Comparison of ENCODE assay signal across 1 cellular context in the genomic region with DNA sequence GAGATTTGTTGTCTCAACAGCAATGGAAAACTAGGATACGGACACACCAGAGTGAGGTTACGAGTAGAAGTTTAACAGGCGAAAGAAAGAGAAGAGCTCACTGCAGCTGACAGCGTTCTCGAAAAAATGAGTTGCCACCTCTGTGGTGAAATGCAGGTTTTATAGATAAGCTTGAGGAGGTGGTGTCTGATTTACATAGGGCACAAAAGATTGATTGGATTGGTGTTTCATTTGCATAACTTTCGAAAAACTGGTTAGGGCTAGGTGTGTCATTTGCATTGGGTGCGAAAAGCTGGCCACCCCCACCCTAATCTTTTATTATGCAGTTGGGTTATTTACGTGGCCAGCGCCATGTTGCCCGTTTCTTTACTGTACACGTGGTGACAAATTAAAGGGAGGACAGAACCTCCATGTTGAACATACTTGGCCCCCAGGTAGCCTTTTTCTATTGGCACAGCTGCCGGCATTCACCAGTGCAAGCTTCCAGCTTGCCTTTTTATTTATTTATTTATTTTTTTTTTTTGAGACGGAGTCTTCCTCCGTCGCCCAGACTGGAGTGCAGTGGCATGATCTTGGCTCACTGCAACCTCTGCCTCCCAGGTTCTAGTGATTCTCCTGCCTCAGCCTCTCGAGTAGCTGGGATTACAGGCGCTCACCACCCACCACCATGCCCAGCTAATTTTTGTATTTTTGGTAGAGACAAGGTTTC.
A peak's percentile ranks its signal among the peaks of the same experiment; 100 is the strongest.
TF ChIP-seq lines count a peak whose summit lies in the region.

No MANE protein-coding gene starts in this region.

TF ChIP-seq in K562, 482 proteins besides CTCF, POLR2A, EP300 and RAD21 (continued from another document and continues in another):
- TF ChIP-seq, protein P1, sequence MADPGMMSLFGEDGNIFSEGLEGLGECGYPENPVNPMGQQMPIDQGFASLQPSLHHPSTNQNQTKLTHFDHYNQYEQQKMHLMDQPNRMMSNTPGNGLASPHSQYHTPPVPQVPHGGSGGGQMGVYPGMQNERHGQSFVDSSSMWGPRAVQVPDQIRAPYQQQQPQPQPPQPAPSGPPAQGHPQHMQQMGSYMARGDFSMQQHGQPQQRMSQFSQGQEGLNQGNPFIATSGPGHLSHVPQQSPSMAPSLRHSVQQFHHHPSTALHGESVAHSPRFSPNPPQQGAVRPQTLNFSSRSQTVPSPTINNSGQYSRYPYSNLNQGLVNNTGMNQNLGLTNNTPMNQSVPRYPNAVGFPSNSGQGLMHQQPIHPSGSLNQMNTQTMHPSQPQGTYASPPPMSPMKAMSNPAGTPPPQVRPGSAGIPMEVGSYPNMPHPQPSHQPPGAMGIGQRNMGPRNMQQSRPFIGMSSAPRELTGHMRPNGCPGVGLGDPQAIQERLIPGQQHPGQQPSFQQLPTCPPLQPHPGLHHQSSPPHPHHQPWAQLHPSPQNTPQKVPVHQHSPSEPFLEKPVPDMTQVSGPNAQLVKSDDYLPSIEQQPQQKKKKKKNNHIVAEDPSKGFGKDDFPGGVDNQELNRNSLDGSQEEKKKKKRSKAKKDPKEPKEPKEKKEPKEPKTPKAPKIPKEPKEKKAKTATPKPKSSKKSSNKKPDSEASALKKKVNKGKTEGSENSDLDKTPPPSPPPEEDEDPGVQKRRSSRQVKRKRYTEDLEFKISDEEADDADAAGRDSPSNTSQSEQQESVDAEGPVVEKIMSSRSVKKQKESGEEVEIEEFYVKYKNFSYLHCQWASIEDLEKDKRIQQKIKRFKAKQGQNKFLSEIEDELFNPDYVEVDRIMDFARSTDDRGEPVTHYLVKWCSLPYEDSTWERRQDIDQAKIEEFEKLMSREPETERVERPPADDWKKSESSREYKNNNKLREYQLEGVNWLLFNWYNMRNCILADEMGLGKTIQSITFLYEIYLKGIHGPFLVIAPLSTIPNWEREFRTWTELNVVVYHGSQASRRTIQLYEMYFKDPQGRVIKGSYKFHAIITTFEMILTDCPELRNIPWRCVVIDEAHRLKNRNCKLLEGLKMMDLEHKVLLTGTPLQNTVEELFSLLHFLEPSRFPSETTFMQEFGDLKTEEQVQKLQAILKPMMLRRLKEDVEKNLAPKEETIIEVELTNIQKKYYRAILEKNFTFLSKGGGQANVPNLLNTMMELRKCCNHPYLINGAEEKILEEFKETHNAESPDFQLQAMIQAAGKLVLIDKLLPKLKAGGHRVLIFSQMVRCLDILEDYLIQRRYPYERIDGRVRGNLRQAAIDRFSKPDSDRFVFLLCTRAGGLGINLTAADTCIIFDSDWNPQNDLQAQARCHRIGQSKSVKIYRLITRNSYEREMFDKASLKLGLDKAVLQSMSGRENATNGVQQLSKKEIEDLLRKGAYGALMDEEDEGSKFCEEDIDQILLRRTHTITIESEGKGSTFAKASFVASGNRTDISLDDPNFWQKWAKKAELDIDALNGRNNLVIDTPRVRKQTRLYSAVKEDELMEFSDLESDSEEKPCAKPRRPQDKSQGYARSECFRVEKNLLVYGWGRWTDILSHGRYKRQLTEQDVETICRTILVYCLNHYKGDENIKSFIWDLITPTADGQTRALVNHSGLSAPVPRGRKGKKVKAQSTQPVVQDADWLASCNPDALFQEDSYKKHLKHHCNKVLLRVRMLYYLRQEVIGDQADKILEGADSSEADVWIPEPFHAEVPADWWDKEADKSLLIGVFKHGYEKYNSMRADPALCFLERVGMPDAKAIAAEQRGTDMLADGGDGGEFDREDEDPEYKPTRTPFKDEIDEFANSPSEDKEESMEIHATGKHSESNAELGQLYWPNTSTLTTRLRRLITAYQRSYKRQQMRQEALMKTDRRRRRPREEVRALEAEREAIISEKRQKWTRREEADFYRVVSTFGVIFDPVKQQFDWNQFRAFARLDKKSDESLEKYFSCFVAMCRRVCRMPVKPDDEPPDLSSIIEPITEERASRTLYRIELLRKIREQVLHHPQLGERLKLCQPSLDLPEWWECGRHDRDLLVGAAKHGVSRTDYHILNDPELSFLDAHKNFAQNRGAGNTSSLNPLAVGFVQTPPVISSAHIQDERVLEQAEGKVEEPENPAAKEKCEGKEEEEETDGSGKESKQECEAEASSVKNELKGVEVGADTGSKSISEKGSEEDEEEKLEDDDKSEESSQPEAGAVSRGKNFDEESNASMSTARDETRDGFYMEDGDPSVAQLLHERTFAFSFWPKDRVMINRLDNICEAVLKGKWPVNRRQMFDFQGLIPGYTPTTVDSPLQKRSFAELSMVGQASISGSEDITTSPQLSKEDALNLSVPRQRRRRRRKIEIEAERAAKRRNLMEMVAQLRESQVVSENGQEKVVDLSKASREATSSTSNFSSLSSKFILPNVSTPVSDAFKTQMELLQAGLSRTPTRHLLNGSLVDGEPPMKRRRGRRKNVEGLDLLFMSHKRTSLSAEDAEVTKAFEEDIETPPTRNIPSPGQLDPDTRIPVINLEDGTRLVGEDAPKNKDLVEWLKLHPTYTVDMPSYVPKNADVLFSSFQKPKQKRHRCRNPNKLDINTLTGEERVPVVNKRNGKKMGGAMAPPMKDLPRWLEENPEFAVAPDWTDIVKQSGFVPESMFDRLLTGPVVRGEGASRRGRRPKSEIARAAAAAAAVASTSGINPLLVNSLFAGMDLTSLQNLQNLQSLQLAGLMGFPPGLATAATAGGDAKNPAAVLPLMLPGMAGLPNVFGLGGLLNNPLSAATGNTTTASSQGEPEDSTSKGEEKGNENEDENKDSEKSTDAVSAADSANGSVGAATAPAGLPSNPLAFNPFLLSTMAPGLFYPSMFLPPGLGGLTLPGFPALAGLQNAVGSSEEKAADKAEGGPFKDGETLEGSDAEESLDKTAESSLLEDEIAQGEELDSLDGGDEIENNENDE (IDR thresholded peaks at IDR 0.05; ENCODE audit: low read depth, low read length) = no peak
- TF ChIP-seq HDAC8 (tag; IDR thresholded peaks at IDR 0.05) (no peak), ZEB2 (IDR thresholded peaks at IDR 0.05) (peak; percentile 23; the same call in 1 of the 2 replicates), ARHGAP35 (IDR thresholded peaks at IDR 0.05; ENCODE audit: partially characterized antibody) (no peak), SMARCE1 (IDR thresholded peaks at IDR 0.05) (no peak), PCBP1 (IDR thresholded peaks at IDR 0.05; ENCODE audit: low read depth, low read length, poor library complexity, severe bottlenecking) (no peak), FOSL1 (tag; conservative IDR thresholded peaks at IDR 0.05) (no peak), ETS2 (tag; IDR thresholded peaks at IDR 0.05; ENCODE audit: borderline replicate concordance, poor library complexity, severe bottlenecking) (no peak), TRIM28 (IDR thresholded peaks at IDR 0.05) (no peak), ZNF586 (CRISPR knock-in tag; conservative IDR thresholded peaks at IDR 0.05) (no peak), ZC3H4 (CRISPR knock-in tag; IDR thresholded peaks at IDR 0.05; ENCODE audit: borderline replicate concordance) (no peak), DACH1 (IDR thresholded peaks at IDR 0.05; ENCODE audit: partially characterized antibody) (peak; percentile 16)
- TF ChIP-seq, protein P2, sequence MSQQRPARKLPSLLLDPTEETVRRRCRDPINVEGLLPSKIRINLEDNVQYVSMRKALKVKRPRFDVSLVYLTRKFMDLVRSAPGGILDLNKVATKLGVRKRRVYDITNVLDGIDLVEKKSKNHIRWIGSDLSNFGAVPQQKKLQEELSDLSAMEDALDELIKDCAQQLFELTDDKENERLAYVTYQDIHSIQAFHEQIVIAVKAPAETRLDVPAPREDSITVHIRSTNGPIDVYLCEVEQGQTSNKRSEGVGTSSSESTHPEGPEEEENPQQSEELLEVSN (IDR thresholded peaks at IDR 0.05; ENCODE audit: borderline replicate concordance in 1 of 2, extremely low read depth in 1 of 2, insufficient read depth in 1 of 2, insufficient read length in 1 of 2, low read depth in 1 of 2, low read length in 1 of 2, poor library complexity in 1 of 2, severe bottlenecking in 1 of 2) = peak in 1 of 2 experiments; percentile 6
- TF ChIP-seq, protein P3, sequence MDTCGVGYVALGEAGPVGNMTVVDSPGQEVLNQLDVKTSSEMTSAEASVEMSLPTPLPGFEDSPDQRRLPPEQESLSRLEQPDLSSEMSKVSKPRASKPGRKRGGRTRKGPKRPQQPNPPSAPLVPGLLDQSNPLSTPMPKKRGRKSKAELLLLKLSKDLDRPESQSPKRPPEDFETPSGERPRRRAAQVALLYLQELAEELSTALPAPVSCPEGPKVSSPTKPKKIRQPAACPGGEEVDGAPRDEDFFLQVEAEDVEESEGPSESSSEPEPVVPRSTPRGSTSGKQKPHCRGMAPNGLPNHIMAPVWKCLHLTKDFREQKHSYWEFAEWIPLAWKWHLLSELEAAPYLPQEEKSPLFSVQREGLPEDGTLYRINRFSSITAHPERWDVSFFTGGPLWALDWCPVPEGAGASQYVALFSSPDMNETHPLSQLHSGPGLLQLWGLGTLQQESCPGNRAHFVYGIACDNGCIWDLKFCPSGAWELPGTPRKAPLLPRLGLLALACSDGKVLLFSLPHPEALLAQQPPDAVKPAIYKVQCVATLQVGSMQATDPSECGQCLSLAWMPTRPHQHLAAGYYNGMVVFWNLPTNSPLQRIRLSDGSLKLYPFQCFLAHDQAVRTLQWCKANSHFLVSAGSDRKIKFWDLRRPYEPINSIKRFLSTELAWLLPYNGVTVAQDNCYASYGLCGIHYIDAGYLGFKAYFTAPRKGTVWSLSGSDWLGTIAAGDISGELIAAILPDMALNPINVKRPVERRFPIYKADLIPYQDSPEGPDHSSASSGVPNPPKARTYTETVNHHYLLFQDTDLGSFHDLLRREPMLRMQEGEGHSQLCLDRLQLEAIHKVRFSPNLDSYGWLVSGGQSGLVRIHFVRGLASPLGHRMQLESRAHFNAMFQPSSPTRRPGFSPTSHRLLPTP (IDR thresholded peaks at IDR 0.05; ENCODE audit: borderline replicate concordance, extremely low read depth, insufficient read length) = no peak
- TF ChIP-seq, protein P4, sequence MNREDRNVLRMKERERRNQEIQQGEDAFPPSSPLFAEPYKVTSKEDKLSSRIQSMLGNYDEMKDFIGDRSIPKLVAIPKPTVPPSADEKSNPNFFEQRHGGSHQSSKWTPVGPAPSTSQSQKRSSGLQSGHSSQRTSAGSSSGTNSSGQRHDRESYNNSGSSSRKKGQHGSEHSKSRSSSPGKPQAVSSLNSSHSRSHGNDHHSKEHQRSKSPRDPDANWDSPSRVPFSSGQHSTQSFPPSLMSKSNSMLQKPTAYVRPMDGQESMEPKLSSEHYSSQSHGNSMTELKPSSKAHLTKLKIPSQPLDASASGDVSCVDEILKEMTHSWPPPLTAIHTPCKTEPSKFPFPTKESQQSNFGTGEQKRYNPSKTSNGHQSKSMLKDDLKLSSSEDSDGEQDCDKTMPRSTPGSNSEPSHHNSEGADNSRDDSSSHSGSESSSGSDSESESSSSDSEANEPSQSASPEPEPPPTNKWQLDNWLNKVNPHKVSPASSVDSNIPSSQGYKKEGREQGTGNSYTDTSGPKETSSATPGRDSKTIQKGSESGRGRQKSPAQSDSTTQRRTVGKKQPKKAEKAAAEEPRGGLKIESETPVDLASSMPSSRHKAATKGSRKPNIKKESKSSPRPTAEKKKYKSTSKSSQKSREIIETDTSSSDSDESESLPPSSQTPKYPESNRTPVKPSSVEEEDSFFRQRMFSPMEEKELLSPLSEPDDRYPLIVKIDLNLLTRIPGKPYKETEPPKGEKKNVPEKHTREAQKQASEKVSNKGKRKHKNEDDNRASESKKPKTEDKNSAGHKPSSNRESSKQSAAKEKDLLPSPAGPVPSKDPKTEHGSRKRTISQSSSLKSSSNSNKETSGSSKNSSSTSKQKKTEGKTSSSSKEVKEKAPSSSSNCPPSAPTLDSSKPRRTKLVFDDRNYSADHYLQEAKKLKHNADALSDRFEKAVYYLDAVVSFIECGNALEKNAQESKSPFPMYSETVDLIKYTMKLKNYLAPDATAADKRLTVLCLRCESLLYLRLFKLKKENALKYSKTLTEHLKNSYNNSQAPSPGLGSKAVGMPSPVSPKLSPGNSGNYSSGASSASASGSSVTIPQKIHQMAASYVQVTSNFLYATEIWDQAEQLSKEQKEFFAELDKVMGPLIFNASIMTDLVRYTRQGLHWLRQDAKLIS (CRISPR knock-in tag; IDR thresholded peaks at IDR 0.05) = no peak
- TF ChIP-seq, protein P5, sequence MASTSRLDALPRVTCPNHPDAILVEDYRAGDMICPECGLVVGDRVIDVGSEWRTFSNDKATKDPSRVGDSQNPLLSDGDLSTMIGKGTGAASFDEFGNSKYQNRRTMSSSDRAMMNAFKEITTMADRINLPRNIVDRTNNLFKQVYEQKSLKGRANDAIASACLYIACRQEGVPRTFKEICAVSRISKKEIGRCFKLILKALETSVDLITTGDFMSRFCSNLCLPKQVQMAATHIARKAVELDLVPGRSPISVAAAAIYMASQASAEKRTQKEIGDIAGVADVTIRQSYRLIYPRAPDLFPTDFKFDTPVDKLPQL (IDR thresholded peaks at IDR 0.05; ENCODE audit: extremely low read depth, insufficient read length) = peak; percentile 78
- TF ChIP-seq, protein P6, sequence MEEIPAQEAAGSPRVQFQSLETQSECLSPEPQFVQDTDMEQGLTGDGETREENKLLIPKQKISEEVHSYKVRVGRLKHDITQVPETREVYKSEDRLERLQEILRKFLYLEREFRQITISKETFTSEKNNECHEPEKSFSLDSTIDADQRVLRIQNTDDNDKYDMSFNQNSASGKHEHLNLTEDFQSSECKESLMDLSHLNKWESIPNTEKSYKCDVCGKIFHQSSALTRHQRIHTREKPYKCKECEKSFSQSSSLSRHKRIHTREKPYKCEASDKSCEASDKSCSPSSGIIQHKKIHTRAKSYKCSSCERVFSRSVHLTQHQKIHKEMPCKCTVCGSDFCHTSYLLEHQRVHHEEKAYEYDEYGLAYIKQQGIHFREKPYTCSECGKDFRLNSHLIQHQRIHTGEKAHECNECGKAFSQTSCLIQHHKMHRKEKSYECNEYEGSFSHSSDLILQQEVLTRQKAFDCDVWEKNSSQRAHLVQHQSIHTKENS (CRISPR knock-in tag; IDR thresholded peaks at IDR 0.05) = no peak
- TF ChIP-seq, protein P7, sequence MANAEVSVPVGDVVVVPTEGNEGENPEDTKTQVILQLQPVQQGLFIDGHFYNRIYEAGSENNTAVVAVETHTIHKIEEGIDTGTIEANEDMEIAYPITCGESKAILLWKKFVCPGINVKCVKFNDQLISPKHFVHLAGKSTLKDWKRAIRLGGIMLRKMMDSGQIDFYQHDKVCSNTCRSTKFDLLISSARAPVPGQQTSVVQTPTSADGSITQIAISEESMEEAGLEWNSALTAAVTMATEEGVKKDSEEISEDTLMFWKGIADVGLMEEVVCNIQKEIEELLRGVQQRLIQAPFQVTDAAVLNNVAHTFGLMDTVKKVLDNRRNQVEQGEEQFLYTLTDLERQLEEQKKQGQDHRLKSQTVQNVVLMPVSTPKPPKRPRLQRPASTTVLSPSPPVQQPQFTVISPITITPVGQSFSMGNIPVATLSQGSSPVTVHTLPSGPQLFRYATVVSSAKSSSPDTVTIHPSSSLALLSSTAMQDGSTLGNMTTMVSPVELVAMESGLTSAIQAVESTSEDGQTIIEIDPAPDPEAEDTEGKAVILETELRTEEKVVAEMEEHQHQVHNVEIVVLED (CRISPR knock-in tag; IDR thresholded peaks at IDR 0.05) = no peak
- TF ChIP-seq, protein P8, sequence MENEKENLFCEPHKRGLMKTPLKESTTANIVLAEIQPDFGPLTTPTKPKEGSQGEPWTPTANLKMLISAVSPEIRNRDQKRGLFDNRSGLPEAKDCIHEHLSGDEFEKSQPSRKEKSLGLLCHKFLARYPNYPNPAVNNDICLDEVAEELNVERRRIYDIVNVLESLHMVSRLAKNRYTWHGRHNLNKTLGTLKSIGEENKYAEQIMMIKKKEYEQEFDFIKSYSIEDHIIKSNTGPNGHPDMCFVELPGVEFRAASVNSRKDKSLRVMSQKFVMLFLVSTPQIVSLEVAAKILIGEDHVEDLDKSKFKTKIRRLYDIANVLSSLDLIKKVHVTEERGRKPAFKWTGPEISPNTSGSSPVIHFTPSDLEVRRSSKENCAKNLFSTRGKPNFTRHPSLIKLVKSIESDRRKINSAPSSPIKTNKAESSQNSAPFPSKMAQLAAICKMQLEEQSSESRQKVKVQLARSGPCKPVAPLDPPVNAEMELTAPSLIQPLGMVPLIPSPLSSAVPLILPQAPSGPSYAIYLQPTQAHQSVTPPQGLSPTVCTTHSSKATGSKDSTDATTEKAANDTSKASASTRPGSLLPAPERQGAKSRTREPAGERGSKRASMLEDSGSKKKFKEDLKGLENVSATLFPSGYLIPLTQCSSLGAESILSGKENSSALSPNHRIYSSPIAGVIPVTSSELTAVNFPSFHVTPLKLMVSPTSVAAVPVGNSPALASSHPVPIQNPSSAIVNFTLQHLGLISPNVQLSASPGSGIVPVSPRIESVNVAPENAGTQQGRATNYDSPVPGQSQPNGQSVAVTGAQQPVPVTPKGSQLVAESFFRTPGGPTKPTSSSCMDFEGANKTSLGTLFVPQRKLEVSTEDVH (IDR thresholded peaks at IDR 0.05; ENCODE audit: low read depth, partially characterized antibody) = peak; percentile 21
